Comparison of ENCODE assay signal across 17 cellular contexts in the genomic region with DNA sequence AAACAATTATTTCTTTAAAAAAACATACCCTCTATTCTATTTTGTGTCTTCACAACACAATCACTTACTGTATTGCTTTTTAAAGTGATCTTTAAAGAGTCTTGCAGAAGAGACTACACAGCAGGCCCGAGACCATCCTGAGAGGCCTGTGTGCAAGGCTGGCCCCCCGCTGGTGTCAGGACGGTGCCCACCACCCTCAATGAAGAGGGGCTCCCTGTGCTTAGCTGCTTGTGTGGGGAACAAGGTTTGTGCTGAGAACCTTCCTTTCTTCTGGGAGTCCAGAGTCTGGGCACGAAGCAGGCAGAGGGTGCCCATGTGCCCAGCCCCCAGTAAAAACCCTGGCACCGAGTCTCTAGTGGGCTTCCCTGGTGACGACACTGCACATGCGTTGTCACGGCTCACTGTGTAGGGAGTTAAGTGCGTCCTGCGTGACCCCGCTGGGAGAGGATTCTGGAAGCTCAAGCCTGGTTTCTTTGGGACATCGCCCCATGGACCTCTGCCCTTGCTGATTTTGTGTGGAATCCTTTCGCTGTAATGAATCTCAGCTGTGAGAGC. TPM values are rescaled to one million over a fixed set of nuclear protein-coding genes. Genes with fewer than 3 reads are reported as not detected.
A peak's percentile ranks its signal among the peaks of the same experiment; 100 is the strongest.
DNase-seq lines count a peak whose midpoint lies in the region; ATAC-seq and TF ChIP-seq lines count a peak whose summit lies in the region.
"Had no signal": no experiment of that assay in that cellular context is flagged by ENCODE, and none has a peak within 500 bp of the region (broad histone marks: within the 10 kb centered on the region; RNA-seq: fewer than 3 reads in every experiment).

No MANE protein-coding gene starts in this region.

- H3K27ac ChIP-seq in H9 (ENCODE audit: insufficient read length, low read depth, low read length), result no peak overlapping the region
- H3K27ac ChIP-seq: KMS-11 had no signal

- H2BK12ac ChIP-seq in H9 (ENCODE audit: insufficient read length, low read depth, low read length), result no peak overlapping the region

- no CpG with 5 or more reads among the region's 13 CpGs for WGBS in H9 (ENCODE audit: extremely low coverage, insufficient read length, low lambda C conversion rate)

- no peak overlapping the region for H4K8ac ChIP-seq in H9 (replicated peaks; ENCODE audit: insufficient read length, low read depth, low read length)

- peaks cover 0 to 11% of the 10 kb centered on the region in 2 experiments; a peak in 2 of 4 replicates for H3K4me1 Mint-ChIP-seq in H9

- H2BK20ac ChIP-seq in H9 (ENCODE audit: low read depth, low read length, poor library complexity, severe bottlenecking), result no peak overlapping the region

- no peak overlapping the region for H3K14ac ChIP-seq in H9 (ENCODE audit: insufficient read depth, low read length)

- H3K79me1 ChIP-seq in H9 (ENCODE audit: insufficient read depth, low read depth, low read length, poor library complexity, severe bottlenecking), result no peaks in the 10 kb centered on the region

- no peak overlapping the region for H3K27ac Mint-ChIP-seq in H9
- H3K27ac Mint-ChIP-seq: HFFc6 had no signal

- no peak overlapping the region for H4K5ac ChIP-seq in H9 (ENCODE audit: insufficient read length, low read depth, low read length)

- no peak overlapping the region for H3K56ac ChIP-seq in H9 (ENCODE audit: insufficient read length, low read depth, low read length)

- no peak overlapping the region for H3K18ac ChIP-seq in H9 (ENCODE audit: insufficient read length, low read depth, low read length)

- ATAC-seq in HG03354 (IDR thresholded peaks at IDR 0.05; ENCODE audit: poor library complexity, severe bottlenecking, unreplicated experiment), result no peak

- H4K91ac ChIP-seq in H9 (ENCODE audit: insufficient read length, low read depth, low read length), result no peak overlapping the region

- no peak overlapping the region for H2BK15ac ChIP-seq in H9 (ENCODE audit: low read depth, low read length)

- no peak overlapping the region for H3K4me3 Mint-ChIP-seq in H9
- H3K4me3 Mint-ChIP-seq: HFFc6 had no signal

- peak; percentile 44 for DNase-seq in activated effector memory CD4-positive, alpha-beta T cell treated with anti-CD3 and anti-CD28 coated beads, Interleukin-2, amount 50 U/mL, for 16 hours
- no peak for DNase-seq in activated effector memory CD4-positive, alpha-beta T cell treated with Interleukin-2 at 50 U/mL for 16 hours
- DNase-seq in H9 (peak; percentile 16), islet precursor cell (peak; percentile 27), T-helper 2 cell (no peak), C1 segment of cervical spinal cord (lab: John Stamatoyannopoulos, UW) (no peak)
- peak; percentile 12 for DNase-seq in stimulated activated CD8-positive, alpha-beta memory T cell treated with anti-CD3 and anti-CD28 coated beads, Interleukin-4, amount 100 ng/mL, for 48 hours
- DNase-seq: Caco-2, DMS53, HFFc6, MG63, NCI-H1105, NCI-H1694 treated with DMSO at 0.1 percent for 48 hours, NCI-H510A, NCI-H82 had no signal

- no peak overlapping the region for H2AK5ac ChIP-seq in H9 (ENCODE audit: insufficient read length, low read length)

- no peaks in the 10 kb centered on the region; the same call in 1 of the 2 replicates for H3K27me3 Mint-ChIP-seq in H9 (ENCODE audit: low read depth)

- no peaks in the 10 kb centered on the region for H3K4me1 ChIP-seq in H9 (ENCODE audit: insufficient read depth, low read length)
- H3K4me1 ChIP-seq: Caco-2 had no signal

- H3K9me3 ChIP-seq in H9 (ENCODE audit: control insufficient read depth, low read depth, low read length), result no peaks in the 10 kb centered on the region
- H3K9me3 ChIP-seq: Caco-2, MG63 had no signal

- H3K9ac ChIP-seq in H9 (ENCODE audit: extremely low read depth, insufficient read length, low read length), result no peak overlapping the region
- H3K9ac ChIP-seq: KMS-11 had no signal

- H3K9me3 Mint-ChIP-seq in H9, result no peaks in the 10 kb centered on the region
- H3K9me3 Mint-ChIP-seq: HFFc6 had no signal

- H2BK5ac ChIP-seq in H9 (ENCODE audit: insufficient read length, low read length), result no peak overlapping the region

- H3K4me2 ChIP-seq in H9 (ENCODE audit: insufficient read depth, insufficient read length, low read length), result no peak overlapping the region
- H3K4me2 ChIP-seq: KMS-11 had no signal

- no peak overlapping the region for H2AFZ ChIP-seq in H9 (ENCODE audit: low read length)

- no peaks in the 10 kb centered on the region for H3K27me3 ChIP-seq in H9 (ENCODE audit: insufficient read depth, low read length)
- H3K27me3 ChIP-seq: MG63 had no signal

- no peak overlapping the region for H2BK120ac ChIP-seq in H9 (ENCODE audit: low read depth, low read length, poor library complexity, severe bottlenecking)

- H3K23ac ChIP-seq in H9 (ENCODE audit: insufficient read length, low read depth, low read length), result no peak overlapping the region

- no peak overlapping the region for H3T11ph ChIP-seq in H9 (ENCODE audit: low read length)

- H3K4ac ChIP-seq in H9 (ENCODE audit: low read depth, low read length), result no peak overlapping the region

- H4K20me1 ChIP-seq in H9 (ENCODE audit: control insufficient read depth, insufficient read depth, insufficient read length), result no peaks in the 10 kb centered on the region

- no peak for TF ChIP-seq CTCF in H9 (conservative IDR thresholded peaks at IDR 0.05)

- H3K36me3 Mint-ChIP-seq in H9 (ENCODE audit: insufficient read depth in 1 of 3, low read depth in 3 of 3), result peaks cover 0 to 23% (median 15%) of the 10 kb centered on the region in 3 experiments; a peak in 4 of 7 replicates

- no peaks in the 10 kb centered on the region for H3K79me2 ChIP-seq in H9 (ENCODE audit: insufficient read depth, low read length)

- no peaks in the 10 kb centered on the region for H3K23me2 ChIP-seq in H9 (ENCODE audit: insufficient read length, low read depth, low read length, poor library complexity, severe bottlenecking)

RNA-seq across cellular contexts. Expression of gene RGS12, which starts 22.0 kb away (rescaled TPM):
- 14.0 and 16.9 TPM in 2 replicates for total RNA-seq in H9 (2021)

Comparison
In these comparisons a context has a peak if more than half of its experiments do, and no peak if none do; other contexts are left out.
1. DNase-seq: peak in activated effector memory CD4-positive, alpha-beta T cell treated with anti-CD3 and anti-CD28 coated beads, Interleukin-2, amount 50 U/mL, for 16 hours (single experiment), H9 (single experiment), islet precursor cell (single experiment) and stimulated activated CD8-positive, alpha-beta memory T cell treated with anti-CD3 and anti-CD28 coated beads, Interleukin-4, amount 100 ng/mL, for 48 hours (single experiment); none in activated effector memory CD4-positive, alpha-beta T cell treated with Interleukin-2 at 50 U/mL for 16 hours (single experiment), T-helper 2 cell (0 of 5) and C1 segment of cervical spinal cord (0 of 14).